Comparison of ENCODE assay signal across 16 cellular contexts in genomic region chr19:16922592-16922934, GRCh38. TPM values are rescaled to one million over a fixed set of nuclear protein-coding genes. Genes with fewer than 3 reads are reported as not detected.
DNase-seq lines count a peak whose midpoint lies in the region; ATAC-seq and TF ChIP-seq lines count a peak whose summit lies in the region.
"Had no signal": no experiment of that assay in that cellular context is flagged by ENCODE, and none has a peak within 500 bp of the region (broad histone marks: within the 10 kb centered on the region; RNA-seq: fewer than 3 reads in every experiment).

No MANE protein-coding gene starts in this region.

- intact Hi-C loops in Right ventricle myocardium inferior (cut with DNase I), result no loop called here

- peak overlapping the region; percentile 35 for H3K27ac Mint-ChIP-seq in T-helper 17 cell
- H3K27ac Mint-ChIP-seq: CD8-positive, alpha-beta T cell; HFFc6 had no signal

- no peak for TF ChIP-seq CTCF in GM13976 (IDR thresholded peaks at IDR 0.05; ENCODE audit: borderline replicate concordance, control extremely low read depth, extremely low read depth, insufficient read depth, missing control alignments)

- no peaks in the 10 kb centered on the region for H3K4me1 Mint-ChIP-seq in T-helper 17 cell

- in situ Hi-C loops in GM13976 (cut with MboI; ENCODE audit: low sequenced_read_pairs, unreplicated experiment), result no loop called here

- peak; percentile 22 for DNase-seq in GM13976 (ENCODE audit: low spot score)
- DNase-seq in T-helper 17 cell, result no peak
- DNase-seq in iPS-NIHi11 (ENCODE audit: low spot score), result peak; percentile 6
- DNase-seq in activated T-cell treated with anti-CD3 and anti-CD28 coated beads for 4 hours, result no peak
- no peak for DNase-seq in GDM1 (lab: John Stamatoyannopoulos, UW)
- no peak for DNase-seq in Right ventricle myocardium inferior (ENCODE audit: missing footprints)
- DNase-seq: BE2C; Caco-2; CD8-positive, alpha-beta T cell; DND-41; GF-D8; GM23248; HFFc6 had no signal

- H3K9me3 ChIP-seq in T-helper 17 cell (ENCODE audit: control insufficient read depth, low read length, poor library complexity, severe bottlenecking), result no peaks in the 10 kb centered on the region
- H3K9me3 ChIP-seq: HAP-1 had no signal

- H3K36me3 Mint-ChIP-seq in T-helper 17 cell (ENCODE audit: low read depth), result peaks cover 3% of the 10 kb centered on the region
- H3K36me3 Mint-ChIP-seq: CD8-positive, alpha-beta T cell had no signal

- H3K27me3 Mint-ChIP-seq in T-helper 17 cell, result peaks cover 7% of the 10 kb centered on the region

- ATAC-seq in T-helper 17 cell (no peak), GM21529 (IDR thresholded peaks at IDR 0.05; ENCODE audit: unreplicated experiment) (no peak), Right ventricle myocardium inferior (no peak)
- ATAC-seq: CD8-positive, alpha-beta T cell; HepG2 had no signal

- no peak overlapping the region for H3K4me3 Mint-ChIP-seq in T-helper 17 cell
- H3K4me3 Mint-ChIP-seq: CD8-positive, alpha-beta T cell; HFFc6 had no signal

RNA-seq across cellular contexts. Expression of gene F2RL3, which starts 33.8 kb away (rescaled TPM):
- total RNA-seq in T-helper 17 cell (1 to 10 TPM in 1 of 2 donors, under 1 TPM in 1; 0.07 to 2.7 TPM), Right ventricle myocardium inferior (0.27 TPM)
- total RNA-seq: Caco-2; CD8-positive, alpha-beta T cell; GM23248; HepG2; HFFc6 had no signal

Comparison
In these comparisons a context has a peak if more than half of its experiments do, and no peak if none do; other contexts are left out.
1. DNase-seq: peak in GM13976 (single experiment) and iPS-NIHi11 (single experiment); none in T-helper 17 cell (0 of 3), activated T-cell treated with anti-CD3 and anti-CD28 coated beads for 4 hours (single experiment), GDM1 (single experiment) and Right ventricle myocardium inferior (single experiment).